ENCODE assay signal across 8 cellular contexts in genomic region chr21:32450881-32451720, GRCh38. TPM values are rescaled to one million over a fixed set of nuclear protein-coding genes. Genes with fewer than 3 reads are reported as not detected.
A peak's percentile ranks its signal among the peaks of the same experiment; 100 is the strongest.
DNase-seq lines count a peak whose midpoint lies in the region; ATAC-seq and TF ChIP-seq lines count a peak whose summit lies in the region.
"Not testable (repeated sequence)": the region's sequence is repeated elsewhere in the genome, so short reads cannot be mapped to it uniquely, and the experiment has no call there.

No MANE protein-coding gene starts in this region.

- H3K9ac ChIP-seq in IMR-90 (ENCODE audit: low read depth, low read length) (peak overlapping the region; percentile 47), mesenchymal stem cell (ENCODE audit: low read length) (peak overlapping the region; percentile 84)

- ATAC-seq in IMR-90 (ENCODE audit: low read depth), result peak; percentile 84
- ATAC-seq in body of pancreas, result peak; percentile 95
- peak; percentile 60 for ATAC-seq in esophagus mucosa

- no CpG with 5 or more reads among the region's 16 CpGs for WGBS in IMR-90 (ENCODE audit: extremely low coverage in 2 of 2, insufficient read length in 1 of 2), 2 experiments
- WGBS in body of pancreas, 2 donors, result 58 to 63% methylated on average over 14 to 16 of the region's 16 CpGs
- WGBS in mesenchymal stem cell, result 66% methylated on average over 13 of the region's 16 CpGs

- peak overlapping the region; percentile 87 for H2BK20ac ChIP-seq in IMR-90 (ENCODE audit: low read depth, low read length)

- H3K14ac ChIP-seq in IMR-90 (replicated peaks; ENCODE audit: low read depth, low read length), result peak overlapping the region; percentile 94
- not testable (repeated sequence) for H3K14ac ChIP-seq in mesenchymal stem cell (ENCODE audit: low read length in 2 of 2)

- peak overlapping the region; percentile 93 for H4K91ac ChIP-seq in IMR-90 (ENCODE audit: insufficient read depth, low read depth, low read length)
- H4K91ac ChIP-seq in mesenchymal stem cell (ENCODE audit: low read length), result not testable (repeated sequence)

- not testable (repeated sequence) for TF ChIP-seq RAD21 in IMR-90 (IDR thresholded peaks at IDR 0.05; ENCODE audit: low read length)

- H2AK9ac ChIP-seq in IMR-90 (replicated peaks; ENCODE audit: low read depth, low read length, poor library complexity), result not testable (repeated sequence)

- H3K4me1 ChIP-seq in IMR-90 (ENCODE audit: control insufficient read depth, insufficient read depth, low read length) (peaks cover 17% of the 10 kb centered on the region), body of pancreas (peaks cover 26% of the 10 kb centered on the region), left ventricle myocardium inferior (peaks cover 66% of the 10 kb centered on the region)
- not testable (repeated sequence) for H3K4me1 ChIP-seq in mesenchymal stem cell (ENCODE audit: control insufficient read depth, insufficient read depth, low read depth, low read length)

- H3K9me3 ChIP-seq in IMR-90 (ENCODE audit: control insufficient read depth, insufficient read depth, low read length); body of pancreas; left ventricle myocardium inferior (replicated peaks); mesenchymal stem cell (ENCODE audit: control insufficient read depth, low read length): not testable (repeated sequence)

- peaks cover 0 to 11% of the 10 kb centered on the region in 2 experiments; a peak in 1 of 4 replicates for H3K79me1 ChIP-seq in IMR-90 (ENCODE audit: low read depth in 1 of 2, low read length in 2 of 2)
- H3K79me1 ChIP-seq in mesenchymal stem cell (replicated peaks; ENCODE audit: low read length, poor library complexity, severe bottlenecking), result not testable (repeated sequence)

- H3K4ac ChIP-seq in IMR-90 (ENCODE audit: low read depth, low read length), result peak overlapping the region; percentile 95
- H3K4ac ChIP-seq in mesenchymal stem cell (ENCODE audit: low read depth in 1 of 2, low read length in 2 of 2), result not testable (repeated sequence)

- peak overlapping the region; percentile 91; the same call in 2 of the 3 replicates for H2BK15ac ChIP-seq in IMR-90 (ENCODE audit: low read depth, low read length)
- H2BK15ac ChIP-seq in mesenchymal stem cell (ENCODE audit: low read depth, poor library complexity, severe bottlenecking), result not testable (repeated sequence)

- peak overlapping the region; percentile 66 for H3K56ac ChIP-seq in IMR-90 (ENCODE audit: extremely low read depth, insufficient read depth, low read length)

- not testable (repeated sequence) for H3K36me3 ChIP-seq in IMR-90 (ENCODE audit: control insufficient read depth, insufficient read depth, low read length); body of pancreas (replicated peaks in 1 of 2; ENCODE audit: insufficient read depth in 1 of 2, low read depth in 2 of 2)
- H3K36me3 ChIP-seq in left ventricle myocardium inferior (peaks cover 12% of the 10 kb centered on the region), mesenchymal stem cell (ENCODE audit: control insufficient read depth in 1 of 2, insufficient read depth in 2 of 2, low read depth in 1 of 2, low read length in 2 of 2) (peaks cover 0 to 16% of the 10 kb centered on the region in 2 experiments)

- CTCF ChIA-PET in IMR-90 (lab: Yijun Ruan, JAX), result interaction anchor here (0.6 kb wide), 1 partner anchor 96 kb away, joined by 4 read pairs; no protein-coding TSS in a partner anchor

- intact Hi-C loops in IMR-90 (cut with micrococcal nuclease); body of pancreas (cut with DNase I); left ventricle myocardium inferior (cut with micrococcal nuclease): not testable (repeated sequence)

- H3K9me1 ChIP-seq in IMR-90 (ENCODE audit: insufficient read depth, low read length), result not testable (repeated sequence)

- TF ChIP-seq POLR2A in IMR-90 (IDR thresholded peaks at IDR 0.05; ENCODE audit: low read depth, low read length), result not testable (repeated sequence)
- peak in 2 of 3 donors; percentile 10 to 23 for TF ChIP-seq POLR2A in body of pancreas (IDR thresholded peaks at IDR 0.05)

- not testable (repeated sequence) for H3K27me3 ChIP-seq in IMR-90 (ENCODE audit: control insufficient read depth, insufficient read depth, low read length); body of pancreas; left ventricle myocardium inferior (ENCODE audit: low read depth); mesenchymal stem cell (ENCODE audit: control insufficient read depth in 1 of 2, insufficient read depth in 1 of 2, low read length in 2 of 2)

- in situ Hi-C loops in IMR-90 (cut with MboI; ENCODE audit: low sequenced_read_pairs), result not testable (repeated sequence)

- peak overlapping the region; percentile 81 for H2AFZ ChIP-seq in IMR-90 (replicated peaks; ENCODE audit: low read length, poor library complexity)
- not testable (repeated sequence) for H2AFZ ChIP-seq in mesenchymal stem cell (ENCODE audit: low read depth, low read length)

- H2BK12ac ChIP-seq in mesenchymal stem cell (ENCODE audit: low read length in 2 of 2), result not testable (repeated sequence)

- peak overlapping the region; percentile 15 for H3K4me2 ChIP-seq in IMR-90 (ENCODE audit: low read depth, low read length)
- not testable (repeated sequence) for H3K4me2 ChIP-seq in mesenchymal stem cell (ENCODE audit: low read length, poor library complexity, severe bottlenecking)

- DNase-seq in A172 (ENCODE audit: low spot score) (peak; percentile 29), IMR-90 (peak; percentile 92), body of pancreas (peak; percentile 64 to 81 (median 72)), left ventricle myocardium inferior (peak; percentile 66), renal cortical epithelial cell (ENCODE audit: low read depth) (peak; percentile 68)
- DNase-seq in mesenchymal stem cell, result not testable (repeated sequence)

- H3K18ac ChIP-seq in IMR-90 (ENCODE audit: low read depth, low read length), result peak overlapping the region; percentile 74
- H3K18ac ChIP-seq in mesenchymal stem cell (ENCODE audit: low read depth in 1 of 2, low read length in 2 of 2), result not testable (repeated sequence)

- peak overlapping the region; percentile 87 for H3K27ac ChIP-seq in IMR-90 (ENCODE audit: insufficient read depth, low read length)
- peak overlapping the region; percentile 65 to 89 (median 74) for H3K27ac ChIP-seq in body of pancreas
- H3K27ac ChIP-seq in left ventricle myocardium inferior (replicated peaks), result peak overlapping the region; percentile 84
- H3K27ac ChIP-seq in mesenchymal stem cell (ENCODE audit: low read length, poor library complexity, severe bottlenecking), result not testable (repeated sequence)
- peak overlapping the region; percentile 17 for H3K27ac ChIP-seq in temporal lobe (ENCODE audit: low read depth, low read length)

- peak overlapping the region; percentile 94 for H2BK5ac ChIP-seq in IMR-90 (ENCODE audit: low read depth, low read length, poor library complexity, severe bottlenecking)
- H2BK5ac ChIP-seq in mesenchymal stem cell (ENCODE audit: low read depth, low read length, poor library complexity, severe bottlenecking), result not testable (repeated sequence)

- peak overlapping the region; percentile 83 for H4K5ac ChIP-seq in IMR-90 (ENCODE audit: low read depth, low read length)

- not testable (repeated sequence) for TF ChIP-seq CTCF in IMR-90 (conservative IDR thresholded peaks at IDR 0.05; ENCODE audit: low read depth, low read length); body of pancreas (IDR thresholded peaks at IDR 0.05); left ventricle myocardium inferior (IDR thresholded peaks at IDR 0.05; ENCODE audit: borderline replicate concordance)

- peak overlapping the region; percentile 87 for H2AK5ac ChIP-seq in IMR-90 (ENCODE audit: low read depth, low read length)
- not testable (repeated sequence) for H2AK5ac ChIP-seq in mesenchymal stem cell (ENCODE audit: low read length, severe bottlenecking)

- H3K23ac ChIP-seq in IMR-90 (ENCODE audit: low read depth, low read length), result peak overlapping the region; percentile 78; the same call in 1 of the 2 replicates
- not testable (repeated sequence) for H3K23ac ChIP-seq in mesenchymal stem cell (ENCODE audit: low read length in 2 of 2)

- POLR2A ChIA-PET in IMR-90 (lab: Charles Lee; ENCODE audit: unreplicated experiment), result not testable (repeated sequence)

- BruUV-seq in IMR-90 (replicated peaks; lab: Mats Ljungman, UMichigan), result not testable (repeated sequence)

- H4K20me1 ChIP-seq in IMR-90 (ENCODE audit: insufficient read depth, low read length), result not testable (repeated sequence)

- dilution Hi-C loops in IMR-90 (cut with HindIII; ENCODE audit: low sequenced_read_pairs, unreplicated experiment), result not testable (repeated sequence)

- peak overlapping the region; percentile 92 for H2BK120ac ChIP-seq in IMR-90 (ENCODE audit: low read depth, low read length)
- not testable (repeated sequence) for H2BK120ac ChIP-seq in mesenchymal stem cell (ENCODE audit: low read depth, low read length)

- H3K4me3 ChIP-seq in IMR-90 (ENCODE audit: insufficient read depth, low read depth, low read length); body of pancreas; mesenchymal stem cell (ENCODE audit: insufficient read depth in 1 of 2, low read depth in 1 of 2, low read length in 2 of 2): not testable (repeated sequence)
- H3K4me3 ChIP-seq in left ventricle myocardium inferior, result peak overlapping the region; percentile 2

- peak overlapping the region; percentile 78 to 80 for H4K8ac ChIP-seq in IMR-90 (ENCODE audit: low read depth in 2 of 2, low read length in 2 of 2)
- H4K8ac ChIP-seq in mesenchymal stem cell (ENCODE audit: low read length), result not testable (repeated sequence)

RNA-seq across cellular contexts. Expression of gene EVA1C, which starts 38.6 kb away (rescaled TPM):
- total RNA-seq in A172 (2014; rRNA removed; shearing (Covaris generic)), result 1.1 and 2.5 TPM in 2 replicates
- total RNA-seq in IMR-90 (2012; rRNA removed) (0.72 and 0.83 TPM in 2 replicates), body of pancreas (10 to 100 TPM; 16.5 to 24.4 TPM), esophagus mucosa (23.8 TPM), left ventricle myocardium inferior (13.9 TPM), renal cortical epithelial cell (0.69 and 0.70 TPM in 2 replicates), temporal lobe (1.5 TPM)
- polyA plus RNA-seq in IMR-90 (2012; rRNA removed), result 1.1 and 1.3 TPM in 2 replicates
- polyA plus RNA-seq in IMR-90 (2012; cell fraction: cytosol; rRNA removed), result 0.85 and 1.1 TPM in 2 replicates
- 1.2 and 1.5 TPM in 2 replicates for polyA plus RNA-seq in IMR-90 (2012; cell fraction: nucleus; rRNA removed; ENCODE audit: low replicate concordance)
- not detected for polyA plus RNA-seq in mesenchymal stem cell (2013, experiment 1 of 2)
- polyA plus RNA-seq in mesenchymal stem cell (2013, experiment 2 of 2), result not detected

RNA-seq across cellular contexts. Expression of gene URB1, which starts 58.3 kb away (rescaled TPM):
- 16.7 and 20.9 TPM in 2 replicates for total RNA-seq in A172 (2014; rRNA removed; shearing (Covaris generic))
- total RNA-seq in IMR-90 (2012; rRNA removed) (12.7 and 14.2 TPM in 2 replicates), body of pancreas (10 to 100 TPM; 10.1 to 11.2 TPM), esophagus mucosa (14.8 TPM), left ventricle myocardium inferior (13.8 TPM), renal cortical epithelial cell (10.6 and 23.1 TPM in 2 replicates), temporal lobe (12.3 TPM)
- 9.2 and 9.7 TPM in 2 replicates for polyA plus RNA-seq in IMR-90 (2012; rRNA removed)
- 3.4 and 4.1 TPM in 2 replicates for polyA plus RNA-seq in IMR-90 (2012; cell fraction: cytosol; rRNA removed)
- polyA plus RNA-seq in IMR-90 (2012; cell fraction: nucleus; rRNA removed; ENCODE audit: low replicate concordance), result 12.4 and 16.0 TPM in 2 replicates
- polyA plus RNA-seq in mesenchymal stem cell (2013, experiment 1 of 2), result 2.4 TPM
- 2.2 TPM for polyA plus RNA-seq in mesenchymal stem cell (2013, experiment 2 of 2)
